ENCODE assay signal across 1 cellular context in the genomic region with DNA sequence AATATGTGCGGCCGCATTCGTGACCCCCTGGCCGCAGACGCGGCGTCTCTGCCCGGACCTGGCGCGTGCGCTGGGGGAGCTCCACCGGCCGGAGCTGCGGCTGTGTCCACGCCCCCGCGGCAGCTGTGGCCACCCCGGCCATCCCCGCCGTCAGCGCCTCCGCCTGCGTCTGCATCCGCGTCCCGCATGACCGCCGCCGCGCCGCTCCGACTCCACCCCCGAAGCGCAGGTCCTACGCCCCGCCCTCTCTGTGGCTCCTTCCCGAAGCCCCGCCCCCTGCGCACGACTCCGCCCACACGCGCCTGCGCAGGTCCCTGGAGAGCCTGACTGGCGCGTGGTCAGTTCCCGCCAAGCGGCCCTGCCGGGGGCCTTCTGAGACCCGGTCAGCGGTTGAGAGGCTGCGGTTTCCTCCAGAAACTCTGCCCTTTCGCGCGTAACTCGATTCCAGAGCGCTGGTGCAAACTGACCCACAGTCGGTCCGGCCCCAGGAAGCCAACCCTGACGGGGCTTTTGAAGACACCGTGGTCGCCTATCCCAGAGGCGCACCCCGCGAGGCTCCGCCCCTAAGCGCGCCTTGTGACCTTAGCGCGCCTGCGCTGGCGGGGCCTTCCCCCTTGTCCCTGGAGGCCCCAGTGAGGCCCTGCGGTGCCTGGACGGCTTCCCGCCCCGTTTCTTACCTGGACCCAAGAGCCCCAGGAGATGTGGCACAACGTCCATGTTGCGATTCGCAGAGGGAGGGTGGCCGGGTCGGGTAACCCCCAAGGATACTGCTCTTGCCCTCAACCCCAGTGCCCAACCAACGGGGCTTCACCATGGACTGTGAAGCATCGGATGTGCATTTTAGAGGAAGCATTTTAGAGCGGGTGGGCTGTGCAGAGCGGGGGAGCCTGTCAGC.
A peak's percentile ranks its signal among the peaks of the same experiment; 100 is the strongest.
TF ChIP-seq lines count a peak whose summit lies in the region.

A gene with protein sequence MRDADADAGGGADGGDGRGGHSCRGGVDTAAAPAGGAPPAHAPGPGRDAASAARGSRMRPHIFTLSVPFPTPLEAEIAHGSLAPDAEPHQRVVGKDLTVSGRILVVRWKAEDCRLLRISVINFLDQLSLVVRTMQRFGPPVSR (minus strand): TSS at position 554 of the 895 bp plus-strand sequence. CDS start 366 bp downstream, at position 188.

TF ChIP-seq in HepG2, 621 proteins besides CTCF, POLR2A, EP300 and RAD21 (continued from another document and continues in another):
- TF ChIP-seq, protein P1, sequence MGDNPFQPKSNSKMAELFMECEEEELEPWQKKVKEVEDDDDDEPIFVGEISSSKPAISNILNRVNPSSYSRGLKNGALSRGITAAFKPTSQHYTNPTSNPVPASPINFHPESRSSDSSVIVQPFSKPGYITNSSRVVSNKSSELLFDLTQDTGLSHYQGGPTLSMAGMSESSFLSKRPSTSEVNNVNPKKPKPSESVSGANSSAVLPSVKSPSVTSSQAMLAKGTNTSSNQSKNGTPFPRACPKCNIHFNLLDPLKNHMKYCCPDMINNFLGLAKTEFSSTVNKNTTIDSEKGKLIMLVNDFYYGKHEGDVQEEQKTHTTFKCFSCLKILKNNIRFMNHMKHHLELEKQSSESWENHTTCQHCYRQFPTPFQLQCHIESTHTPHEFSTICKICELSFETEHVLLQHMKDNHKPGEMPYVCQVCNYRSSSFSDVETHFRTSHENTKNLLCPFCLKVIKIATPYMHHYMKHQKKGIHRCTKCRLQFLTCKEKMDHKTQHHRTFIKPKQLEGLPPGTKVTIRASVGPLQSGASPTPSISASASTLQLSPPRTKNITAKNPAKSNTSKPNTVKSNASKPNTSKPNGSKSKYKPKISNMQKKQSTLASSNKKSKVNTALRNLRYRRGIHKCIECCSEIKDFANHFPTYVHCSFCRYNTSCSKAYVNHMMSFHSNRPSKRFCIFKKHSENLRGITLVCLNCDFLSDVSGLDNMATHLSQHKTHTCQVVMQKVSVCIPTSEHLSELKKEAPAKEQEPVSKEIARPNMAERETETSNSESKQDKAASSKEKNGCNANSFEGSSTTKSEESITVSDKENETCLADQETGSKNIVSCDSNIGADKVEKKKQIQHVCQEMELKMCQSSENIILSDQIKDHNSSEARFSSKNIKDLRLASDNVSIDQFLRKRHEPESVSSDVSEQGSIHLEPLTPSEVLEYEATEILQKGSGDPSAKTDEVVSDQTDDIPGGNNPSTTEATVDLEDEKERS (CRISPR knock-in tag; IDR thresholded peaks at IDR 0.05), result no peak
- TF ChIP-seq ZNF570 (CRISPR knock-in tag; IDR thresholded peaks at IDR 0.05; ENCODE audit: borderline replicate concordance) (no peak), SALL1 (CRISPR knock-in tag; IDR thresholded peaks at IDR 0.05) (peak; percentile 77; the same call in 1 of the 2 replicates), ZNF773 (CRISPR knock-in tag; IDR thresholded peaks at IDR 0.05; ENCODE audit: borderline replicate concordance) (no peak), ZNF160 (CRISPR knock-in tag; IDR thresholded peaks at IDR 0.05) (peak; percentile 39; the same call in 1 of the 2 replicates), ZNF547 (CRISPR knock-in tag; IDR thresholded peaks at IDR 0.05) (0 out of 2 replicates have a peak, but pooled peaks have one; percentile 74), ZNF138 (CRISPR knock-in tag; IDR thresholded peaks at IDR 0.05; ENCODE audit: low read depth) (no peak; the same call in 1 of the 2 replicates), ZNF543 (CRISPR knock-in tag; IDR thresholded peaks at IDR 0.05) (no peak), MXI1 (IDR thresholded peaks at IDR 0.05; ENCODE audit: borderline replicate concordance, low read depth, low read length) (peak; percentile 70; the same call in 1 of the 3 replicates), SP140L (CRISPR knock-in tag; IDR thresholded peaks at IDR 0.05; ENCODE audit: borderline replicate concordance) (no peak), ZC3H4 (CRISPR knock-in tag; IDR thresholded peaks at IDR 0.05; ENCODE audit: borderline replicate concordance) (no peak), KLF16 (CRISPR knock-in tag; IDR thresholded peaks at IDR 0.05) (peak in 1 of 2 experiments; percentile 36; a peak in 1 of 4 replicates), TBP (CRISPR knock-in tag; IDR thresholded peaks at IDR 0.05) (no peak), ZNF232 (CRISPR knock-in tag; IDR thresholded peaks at IDR 0.05; ENCODE audit: borderline replicate concordance) (0 out of 2 replicates have a peak, but pooled peaks have one; percentile 63), ZMYM3 (CRISPR knock-in tag; IDR thresholded peaks at IDR 0.05) (no peak), SKI (IDR thresholded peaks at IDR 0.05; ENCODE audit: partially characterized antibody) (no peak), MIER3 (CRISPR knock-in tag; IDR thresholded peaks at IDR 0.05; ENCODE audit: borderline replicate concordance) (peak; percentile 18; the same call in 1 of the 2 replicates), CREM (IDR thresholded peaks at IDR 0.05) (no peak), CREM (CRISPR knock-in tag; IDR thresholded peaks at IDR 0.05) (no peak), ZNF747 (CRISPR knock-in tag; IDR thresholded peaks at IDR 0.05; ENCODE audit: borderline replicate concordance) (no peak), POLR2AphosphoS5 (IDR thresholded peaks at IDR 0.05; ENCODE audit: low read depth, low read length) (no peak; the same call in 1 of the 2 replicates), HNRNPUL1 (IDR thresholded peaks at IDR 0.05; ENCODE audit: low read depth, low read length) (no peak), CHD4 (IDR thresholded peaks at IDR 0.05; ENCODE audit: borderline replicate concordance, low read length) (no peak), ZNF274 (CRISPR knock-in tag; IDR thresholded peaks at IDR 0.05) (0 out of 2 replicates have a peak, but pooled peaks have one; percentile 44), FOXK1 (CRISPR knock-in tag; IDR thresholded peaks at IDR 0.05; ENCODE audit: borderline replicate concordance, low read depth) (no peak), ZNF615 (CRISPR knock-in tag; IDR thresholded peaks at IDR 0.05; ENCODE audit: borderline replicate concordance) (no peak), TMF1 (CRISPR knock-in tag; IDR thresholded peaks at IDR 0.05; ENCODE audit: low read depth) (peak; percentile 65; the same call in 1 of the 2 replicates), FIP1L1 (IDR thresholded peaks at IDR 0.05; ENCODE audit: borderline replicate concordance, insufficient read depth, low read depth, low read length) (peak; percentile 75; the same call in 1 of the 2 replicates), ZC3H13 (CRISPR knock-in tag; IDR thresholded peaks at IDR 0.05) (no peak), KDM2A (CRISPR knock-in tag; IDR thresholded peaks at IDR 0.05; ENCODE audit: borderline replicate concordance, low read depth) (peak; percentile 50; the same call in 1 of the 2 replicates)
- TF ChIP-seq, protein P2, sequence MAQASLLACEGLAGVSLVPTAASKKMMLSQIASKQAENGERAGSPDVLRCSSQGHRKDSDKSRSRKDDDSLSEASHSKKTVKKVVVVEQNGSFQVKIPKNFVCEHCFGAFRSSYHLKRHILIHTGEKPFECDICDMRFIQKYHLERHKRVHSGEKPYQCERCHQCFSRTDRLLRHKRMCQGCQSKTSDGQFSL (CRISPR knock-in tag; IDR thresholded peaks at IDR 0.05), result no peak
- TF ChIP-seq, protein P3, sequence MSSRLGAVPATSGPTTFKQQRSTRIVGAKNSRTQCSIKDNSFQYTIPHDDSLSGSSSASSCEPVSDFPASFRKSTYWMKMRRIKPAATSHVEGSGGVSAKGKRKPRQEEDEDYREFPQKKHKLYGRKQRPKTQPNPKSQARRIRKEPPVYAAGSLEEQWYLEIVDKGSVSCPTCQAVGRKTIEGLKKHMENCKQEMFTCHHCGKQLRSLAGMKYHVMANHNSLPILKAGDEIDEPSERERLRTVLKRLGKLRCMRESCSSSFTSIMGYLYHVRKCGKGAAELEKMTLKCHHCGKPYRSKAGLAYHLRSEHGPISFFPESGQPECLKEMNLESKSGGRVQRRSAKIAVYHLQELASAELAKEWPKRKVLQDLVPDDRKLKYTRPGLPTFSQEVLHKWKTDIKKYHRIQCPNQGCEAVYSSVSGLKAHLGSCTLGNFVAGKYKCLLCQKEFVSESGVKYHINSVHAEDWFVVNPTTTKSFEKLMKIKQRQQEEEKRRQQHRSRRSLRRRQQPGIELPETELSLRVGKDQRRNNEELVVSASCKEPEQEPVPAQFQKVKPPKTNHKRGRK (CRISPR knock-in tag; IDR thresholded peaks at IDR 0.05), result no peak
- TF ChIP-seq, protein P4, sequence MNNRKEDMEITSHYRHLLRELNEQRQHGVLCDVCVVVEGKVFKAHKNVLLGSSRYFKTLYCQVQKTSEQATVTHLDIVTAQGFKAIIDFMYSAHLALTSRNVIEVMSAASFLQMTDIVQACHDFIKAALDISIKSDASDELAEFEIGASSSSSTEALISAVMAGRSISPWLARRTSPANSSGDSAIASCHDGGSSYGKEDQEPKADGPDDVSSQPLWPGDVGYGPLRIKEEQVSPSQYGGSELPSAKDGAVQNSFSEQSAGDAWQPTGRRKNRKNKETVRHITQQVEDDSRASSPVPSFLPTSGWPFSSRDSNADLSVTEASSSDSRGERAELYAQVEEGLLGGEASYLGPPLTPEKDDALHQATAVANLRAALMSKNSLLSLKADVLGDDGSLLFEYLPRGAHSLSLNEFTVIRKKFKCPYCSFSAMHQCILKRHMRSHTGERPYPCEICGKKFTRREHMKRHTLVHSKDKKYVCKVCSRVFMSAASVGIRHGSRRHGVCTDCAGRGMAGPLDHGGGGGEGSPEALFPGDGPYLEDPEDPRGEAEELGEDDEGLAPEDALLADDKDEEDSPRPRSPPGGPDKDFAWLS (CRISPR knock-in tag; IDR thresholded peaks at IDR 0.05; ENCODE audit: borderline replicate concordance), result no peak
- TF ChIP-seq, protein P5, sequence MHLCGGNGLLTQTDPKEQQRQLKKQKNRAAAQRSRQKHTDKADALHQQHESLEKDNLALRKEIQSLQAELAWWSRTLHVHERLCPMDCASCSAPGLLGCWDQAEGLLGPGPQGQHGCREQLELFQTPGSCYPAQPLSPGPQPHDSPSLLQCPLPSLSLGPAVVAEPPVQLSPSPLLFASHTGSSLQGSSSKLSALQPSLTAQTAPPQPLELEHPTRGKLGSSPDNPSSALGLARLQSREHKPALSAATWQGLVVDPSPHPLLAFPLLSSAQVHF (CRISPR knock-in tag; IDR thresholded peaks at IDR 0.05), result no peak
- TF ChIP-seq, protein P6, sequence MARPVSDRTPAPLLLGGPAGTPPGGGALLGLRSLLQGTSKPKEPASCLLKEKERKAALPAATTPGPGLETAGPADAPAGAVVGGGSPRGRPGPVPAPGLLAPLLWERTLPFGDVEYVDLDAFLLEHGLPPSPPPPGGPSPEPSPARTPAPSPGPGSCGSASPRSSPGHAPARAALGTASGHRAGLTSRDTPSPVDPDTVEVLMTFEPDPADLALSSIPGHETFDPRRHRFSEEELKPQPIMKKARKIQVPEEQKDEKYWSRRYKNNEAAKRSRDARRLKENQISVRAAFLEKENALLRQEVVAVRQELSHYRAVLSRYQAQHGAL (CRISPR knock-in tag; IDR thresholded peaks at IDR 0.05; ENCODE audit: not compliant biosample characterization), result no peak
- TF ChIP-seq, protein P7, sequence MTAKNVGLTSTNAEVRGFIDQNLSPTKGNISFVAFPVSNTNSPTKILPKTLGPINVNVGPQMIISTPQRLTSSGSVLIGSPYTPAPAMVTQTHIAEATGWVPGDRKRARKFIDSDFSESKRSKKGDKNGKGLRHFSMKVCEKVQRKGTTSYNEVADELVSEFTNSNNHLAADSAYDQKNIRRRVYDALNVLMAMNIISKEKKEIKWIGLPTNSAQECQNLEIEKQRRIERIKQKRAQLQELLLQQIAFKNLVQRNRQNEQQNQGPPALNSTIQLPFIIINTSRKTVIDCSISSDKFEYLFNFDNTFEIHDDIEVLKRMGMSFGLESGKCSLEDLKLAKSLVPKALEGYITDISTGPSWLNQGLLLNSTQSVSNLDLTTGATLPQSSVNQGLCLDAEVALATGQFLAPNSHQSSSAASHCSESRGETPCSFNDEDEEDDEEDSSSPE (CRISPR knock-in tag; IDR thresholded peaks at IDR 0.05), result peak; percentile 97
- TF ChIP-seq, protein P8, sequence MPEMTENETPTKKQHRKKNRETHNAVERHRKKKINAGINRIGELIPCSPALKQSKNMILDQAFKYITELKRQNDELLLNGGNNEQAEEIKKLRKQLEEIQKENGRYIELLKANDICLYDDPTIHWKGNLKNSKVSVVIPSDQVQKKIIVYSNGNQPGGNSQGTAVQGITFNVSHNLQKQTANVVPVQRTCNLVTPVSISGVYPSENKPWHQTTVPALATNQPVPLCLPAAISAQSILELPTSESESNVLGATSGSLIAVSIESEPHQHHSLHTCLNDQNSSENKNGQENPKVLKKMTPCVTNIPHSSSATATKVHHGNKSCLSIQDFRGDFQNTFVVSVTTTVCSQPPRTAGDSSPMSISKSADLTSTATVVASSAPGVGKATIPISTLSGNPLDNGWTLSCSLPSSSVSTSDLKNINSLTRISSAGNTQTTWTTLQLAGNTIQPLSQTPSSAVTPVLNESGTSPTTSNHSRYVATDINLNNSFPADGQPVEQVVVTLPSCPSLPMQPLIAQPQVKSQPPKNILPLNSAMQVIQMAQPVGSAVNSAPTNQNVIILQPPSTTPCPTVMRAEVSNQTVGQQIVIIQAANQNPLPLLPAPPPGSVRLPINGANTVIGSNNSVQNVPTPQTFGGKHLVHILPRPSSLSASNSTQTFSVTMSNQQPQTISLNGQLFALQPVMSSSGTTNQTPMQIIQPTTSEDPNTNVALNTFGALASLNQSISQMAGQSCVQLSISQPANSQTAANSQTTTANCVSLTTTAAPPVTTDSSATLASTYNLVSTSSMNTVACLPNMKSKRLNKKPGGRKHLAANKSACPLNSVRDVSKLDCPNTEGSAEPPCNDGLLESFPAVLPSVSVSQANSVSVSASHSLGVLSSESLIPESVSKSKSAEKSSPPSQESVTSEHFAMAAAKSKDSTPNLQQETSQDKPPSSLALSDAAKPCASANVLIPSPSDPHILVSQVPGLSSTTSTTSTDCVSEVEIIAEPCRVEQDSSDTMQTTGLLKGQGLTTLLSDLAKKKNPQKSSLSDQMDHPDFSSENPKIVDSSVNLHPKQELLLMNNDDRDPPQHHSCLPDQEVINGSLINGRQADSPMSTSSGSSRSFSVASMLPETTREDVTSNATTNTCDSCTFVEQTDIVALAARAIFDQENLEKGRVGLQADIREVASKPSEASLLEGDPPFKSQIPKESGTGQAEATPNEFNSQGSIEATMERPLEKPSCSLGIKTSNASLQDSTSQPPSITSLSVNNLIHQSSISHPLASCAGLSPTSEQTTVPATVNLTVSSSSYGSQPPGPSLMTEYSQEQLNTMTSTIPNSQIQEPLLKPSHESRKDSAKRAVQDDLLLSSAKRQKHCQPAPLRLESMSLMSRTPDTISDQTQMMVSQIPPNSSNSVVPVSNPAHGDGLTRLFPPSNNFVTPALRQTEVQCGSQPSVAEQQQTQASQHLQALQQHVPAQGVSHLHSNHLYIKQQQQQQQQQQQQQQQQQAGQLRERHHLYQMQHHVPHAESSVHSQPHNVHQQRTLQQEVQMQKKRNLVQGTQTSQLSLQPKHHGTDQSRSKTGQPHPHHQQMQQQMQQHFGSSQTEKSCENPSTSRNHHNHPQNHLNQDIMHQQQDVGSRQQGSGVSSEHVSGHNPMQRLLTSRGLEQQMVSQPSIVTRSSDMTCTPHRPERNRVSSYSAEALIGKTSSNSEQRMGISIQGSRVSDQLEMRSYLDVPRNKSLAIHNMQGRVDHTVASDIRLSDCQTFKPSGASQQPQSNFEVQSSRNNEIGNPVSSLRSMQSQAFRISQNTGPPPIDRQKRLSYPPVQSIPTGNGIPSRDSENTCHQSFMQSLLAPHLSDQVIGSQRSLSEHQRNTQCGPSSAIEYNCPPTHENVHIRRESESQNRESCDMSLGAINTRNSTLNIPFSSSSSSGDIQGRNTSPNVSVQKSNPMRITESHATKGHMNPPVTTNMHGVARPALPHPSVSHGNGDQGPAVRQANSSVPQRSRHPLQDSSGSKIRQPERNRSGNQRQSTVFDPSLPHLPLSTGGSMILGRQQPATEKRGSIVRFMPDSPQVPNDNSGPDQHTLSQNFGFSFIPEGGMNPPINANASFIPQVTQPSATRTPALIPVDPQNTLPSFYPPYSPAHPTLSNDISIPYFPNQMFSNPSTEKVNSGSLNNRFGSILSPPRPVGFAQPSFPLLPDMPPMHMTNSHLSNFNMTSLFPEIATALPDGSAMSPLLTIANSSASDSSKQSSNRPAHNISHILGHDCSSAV (CRISPR knock-in tag; IDR thresholded peaks at IDR 0.05; ENCODE audit: borderline replicate concordance), result no peak
